Comparison of ENCODE assay signal across 8 cellular contexts in the genomic region with DNA sequence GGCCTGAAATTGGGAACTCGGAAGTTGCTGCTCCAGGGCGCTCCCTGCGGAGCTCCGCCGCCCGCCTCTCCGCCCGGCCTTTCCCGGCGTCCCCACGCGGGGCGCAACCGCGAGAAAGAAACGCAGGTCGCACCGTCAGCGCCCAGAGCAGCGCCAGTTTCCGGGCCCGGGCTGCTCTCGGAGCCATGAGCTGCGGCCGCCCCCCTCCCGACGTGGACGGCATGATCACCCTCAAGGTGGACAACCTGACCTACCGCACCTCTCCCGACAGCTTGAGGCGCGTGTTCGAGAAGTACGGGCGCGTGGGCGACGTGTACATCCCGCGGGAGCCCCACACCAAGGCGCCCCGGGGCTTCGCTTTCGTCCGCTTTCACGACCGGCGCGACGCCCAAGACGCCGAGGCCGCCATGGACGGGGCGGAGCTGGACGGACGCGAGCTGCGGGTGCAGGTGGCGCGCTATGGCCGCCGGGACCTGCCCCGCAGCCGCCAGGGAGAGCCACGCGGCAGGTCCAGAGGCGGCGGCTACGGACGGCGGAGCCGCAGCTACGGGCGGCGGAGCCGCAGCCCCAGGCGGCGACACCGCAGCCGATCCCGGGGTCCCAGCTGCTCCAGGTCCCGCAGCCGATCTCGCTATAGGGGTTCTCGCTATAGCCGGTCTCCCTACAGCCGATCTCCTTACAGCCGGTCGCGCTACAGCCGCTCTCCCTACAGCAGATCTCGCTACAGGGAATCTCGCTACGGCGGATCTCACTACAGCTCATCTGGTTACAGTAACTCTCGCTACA. TPM values are rescaled to one million over a fixed set of nuclear protein-coding genes. Genes with fewer than 3 reads are reported as not detected.
DNase-seq lines count a peak whose midpoint lies in the region; ATAC-seq and TF ChIP-seq lines count a peak whose summit lies in the region.

No MANE protein-coding gene starts in this region.

- no peaks in the 10 kb centered on the region for H3K9me3 Mint-ChIP-seq in T-helper 1 cell treated with Interleukin-12 subunit alpha and Interleukin-12 subunit beta and Interleukin-4 antibody, amounts not matched to agents 30 μg/mL and 1 μg/mL, for 36 hours

- peak overlapping the region; percentile 70 for H3K4me2 ChIP-seq in hepatocyte

- peaks cover 23% of the 10 kb centered on the region for H3K4me1 Mint-ChIP-seq in T-helper 1 cell treated with Interleukin-12 subunit alpha and Interleukin-12 subunit beta and Interleukin-4 antibody, amounts not matched to agents 30 μg/mL and 1 μg/mL, for 36 hours (ENCODE audit: low read depth)

- H3K79me2 ChIP-seq in hepatocyte, result peaks cover 37% of the 10 kb centered on the region

- peaks cover 13% of the 10 kb centered on the region for H3K36me3 Mint-ChIP-seq in T-helper 1 cell treated with Interleukin-12 subunit alpha and Interleukin-12 subunit beta and Interleukin-4 antibody, amounts not matched to agents 30 μg/mL and 1 μg/mL, for 36 hours (ENCODE audit: low read depth)

- peak; percentile 61 for ATAC-seq in HG02571 (IDR thresholded peaks at IDR 0.05; ENCODE audit: unreplicated experiment)

- peaks cover 24% of the 10 kb centered on the region for H3K27me3 Mint-ChIP-seq in T-helper 1 cell treated with Interleukin-12 subunit alpha and Interleukin-12 subunit beta and Interleukin-4 antibody, amounts not matched to agents 30 μg/mL and 1 μg/mL, for 36 hours (ENCODE audit: low read depth)

- H3K9me2 ChIP-seq in hepatocyte (replicated peaks; ENCODE audit: insufficient read depth), result no peaks in the 10 kb centered on the region

- under 1% methylated on average over 80 of the region's 97 CpGs for WGBS in hepatocyte (ENCODE audit: low lambda C conversion rate, missing lambda C conversion rate)

- TF ChIP-seq CTCF in GM12875 (IDR thresholded peaks at IDR 0.05; ENCODE audit: borderline replicate concordance, insufficient read depth, low read depth, low read length) (peak; percentile 51), hepatocyte (IDR thresholded peaks at IDR 0.05; ENCODE audit: poor library complexity) (peak; percentile 64), retinal pigment epithelial cell (conservative IDR thresholded peaks at IDR 0.05; ENCODE audit: low read depth, low read length) (peak; percentile 57)

- H3K27ac ChIP-seq in hepatocyte, result peak overlapping the region; percentile 99

- no peaks in the 10 kb centered on the region for H3K9me3 ChIP-seq in hepatocyte (ENCODE audit: low read depth)

- peak overlapping the region; percentile 63 for H2AFZ ChIP-seq in hepatocyte

- H3K36me3 ChIP-seq in hepatocyte (replicated peaks; ENCODE audit: insufficient read depth, low read depth), result no peaks in the 10 kb centered on the region

- peaks cover 5% of the 10 kb centered on the region for H4K20me1 ChIP-seq in hepatocyte (ENCODE audit: insufficient read depth, poor library complexity, severe bottlenecking)

- peak overlapping the region; percentile 98 for H3K27ac Mint-ChIP-seq in T-helper 1 cell treated with Interleukin-12 subunit alpha and Interleukin-12 subunit beta and Interleukin-4 antibody, amounts not matched to agents 30 μg/mL and 1 μg/mL, for 36 hours

- DNase-seq in NAMALWA (ENCODE audit: low spot score) (peak; percentile 84), anterior cingulate cortex (lab: John Stamatoyannopoulos, UW) (peak in 56 of 58 donors; percentile 49 to 87 (median 77)), hepatocyte (ENCODE audit: low spot score) (peak; percentile 91), retinal pigment epithelial cell (ENCODE audit: low read depth) (peak; percentile 25), OCI-M2 (lab: John Stamatoyannopoulos, UW; ENCODE audit: unreplicated experiment) (no peak)

- H3K27me3 ChIP-seq in hepatocyte, result no peaks in the 10 kb centered on the region

- peaks cover 6% of the 10 kb centered on the region for H3K4me1 ChIP-seq in hepatocyte (ENCODE audit: insufficient read depth)

- H3K4me3 ChIP-seq in GM12875 (ENCODE audit: low read depth, low read length) (peak overlapping the region; percentile 99), hepatocyte (peak overlapping the region; percentile 93), retinal pigment epithelial cell (ENCODE audit: low read length) (peak overlapping the region; percentile 59)

- peak overlapping the region; percentile 98 for H3K4me3 Mint-ChIP-seq in T-helper 1 cell treated with Interleukin-12 subunit alpha and Interleukin-12 subunit beta and Interleukin-4 antibody, amounts not matched to agents 30 μg/mL and 1 μg/mL, for 36 hours

RNA-seq across cellular contexts. Expression of gene SRSF8, which starts 0.5 kb away (rescaled TPM):
- 31.2 and 52.0 TPM in 2 replicates for total RNA-seq in hepatocyte
- polyA plus RNA-seq in hepatocyte, result 43.0 and 48.2 TPM in 2 replicates

RNA-seq across cellular contexts. Expression of gene KDM4F, which starts 18.0 kb away (rescaled TPM):
- not detected in 2 replicates for total RNA-seq in hepatocyte
- not detected in 2 replicates for polyA plus RNA-seq in hepatocyte

RNA-seq across cellular contexts. Expression of gene ENDOD1, which starts 22.4 kb away (rescaled TPM):
- total RNA-seq in hepatocyte, result 26.6 and 27.6 TPM in 2 replicates
- polyA plus RNA-seq in hepatocyte, result 8.8 and 10.4 TPM in 2 replicates

RNA-seq across cellular contexts. Expression of gene KDM4E, which starts 42.2 kb away (rescaled TPM):
- not detected in 2 replicates for total RNA-seq in hepatocyte
- not detected in 2 replicates for polyA plus RNA-seq in hepatocyte
